Comparison of ENCODE assay signal across 8 cellular contexts in the genomic region with DNA sequence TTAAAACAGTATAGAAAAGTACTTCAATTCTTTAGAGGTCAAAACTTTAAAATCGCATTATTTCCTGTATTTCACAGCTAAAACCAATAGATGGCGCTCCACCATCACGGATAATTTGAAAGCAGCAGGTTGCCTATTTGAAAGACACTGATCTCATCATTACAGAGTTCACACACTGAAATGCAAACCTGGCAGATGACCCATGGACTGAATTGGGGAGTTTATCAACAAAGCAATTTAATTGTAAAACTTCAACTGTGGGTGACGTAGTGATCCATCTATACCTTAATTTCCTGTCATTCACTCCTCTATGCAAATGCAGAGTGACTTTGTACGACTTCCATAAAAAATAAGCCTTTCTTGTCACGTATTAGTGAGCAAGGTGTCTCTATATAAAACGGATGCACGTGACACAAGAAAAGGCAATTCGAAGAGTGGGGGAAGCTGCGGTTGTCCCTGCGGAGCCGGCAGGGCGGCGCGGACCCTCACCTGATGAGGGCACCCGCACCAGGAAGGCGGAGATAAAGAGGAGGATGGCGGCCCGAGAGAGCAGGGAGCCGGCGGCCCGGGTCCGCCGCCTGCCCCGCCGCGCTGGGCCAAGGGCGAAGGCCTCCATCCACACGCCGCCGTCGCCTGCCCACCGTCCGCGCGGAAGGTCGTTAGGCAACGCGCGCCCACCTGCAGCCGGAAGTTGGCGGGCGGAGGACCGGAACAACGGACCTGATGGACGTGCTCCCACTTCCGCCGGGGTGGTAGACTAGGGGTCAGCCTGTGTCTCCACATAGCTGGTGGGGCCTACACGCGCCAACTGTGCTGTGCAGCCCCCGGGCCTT. TPM values are rescaled to one million over a fixed set of nuclear protein-coding genes. Genes with fewer than 3 reads are reported as not detected.
DNase-seq lines count a peak whose midpoint lies in the region; ATAC-seq and TF ChIP-seq lines count a peak whose summit lies in the region.

A gene with protein sequence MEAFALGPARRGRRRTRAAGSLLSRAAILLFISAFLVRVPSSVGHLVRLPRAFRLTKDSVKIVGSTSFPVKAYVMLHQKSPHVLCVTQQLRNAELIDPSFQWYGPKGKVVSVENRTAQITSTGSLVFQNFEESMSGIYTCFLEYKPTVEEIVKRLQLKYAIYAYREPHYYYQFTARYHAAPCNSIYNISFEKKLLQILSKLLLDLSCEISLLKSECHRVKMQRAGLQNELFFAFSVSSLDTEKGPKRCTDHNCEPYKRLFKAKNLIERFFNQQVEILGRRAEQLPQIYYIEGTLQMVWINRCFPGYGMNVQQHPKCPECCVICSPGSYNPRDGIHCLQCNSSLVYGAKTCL (minus strand): TSS at position 668 of the 833 bp plus-strand sequence. CDS start 52 bp downstream, at position 616.

- BruUV-seq in PC-3 (replicated peaks; lab: Mats Ljungman, UMichigan): no TSS peak

- no peak within 1 kb of the TSS for H3K27ac ChIP-seq in PC-3 (ENCODE audit: low read length)

- peak within 1 kb of the TSS; percentile 59; the same call in 1 of the 2 replicates for H2AFZ ChIP-seq in PC-3 (ENCODE audit: low read length)

- H3K79me2 ChIP-seq in PC-3 (ENCODE audit: low read length): no peaks in the 10 kb centered on the region

- H3K4me3 ChIP-seq in PC-3 (ENCODE audit: low read length): peak within 1 kb of the TSS; percentile 51

- intact Hi-C loops in PC-3 (cut with micrococcal nuclease) (loop anchor here (1.0 to 2.0 kb wide), 3 partner anchors 326 to 1276 kb away; no protein-coding TSS in a partner anchor), posterior vena cava (cut with DNase I) (loop anchor here in 1 of 2 donors (5.0 kb wide), 1 partner anchor 1275 kb away; no protein-coding TSS in a partner anchor)

- H3F3A ChIP-seq in PC-3 (ENCODE audit: low read length, unreplicated experiment): no peaks in the 10 kb centered on the region

- H3K9ac ChIP-seq in PC-3 (ENCODE audit: low read length): no peak within 1 kb of the TSS

- CTCF ChIA-PET in PC-3 (lab: Charles Lee): interaction anchor here (0.6 to 1.1 kb wide), 7 partner anchors 112 to 1070 kb away, joined by 3 to 12 read pairs (median 4); no protein-coding TSS in a partner anchor

- POLR2A ChIA-PET in PC-3 (lab: Charles Lee; ENCODE audit: unreplicated experiment): interaction anchor here (0.7 kb wide), 1 partner anchor 519 kb away, joined by 3 read pairs; no protein-coding TSS in a partner anchor

- peak; percentile 73 for ATAC-seq in GM21360 (IDR thresholded peaks at IDR 0.05; ENCODE audit: unreplicated experiment)
- ATAC-seq in HG03575 (IDR thresholded peaks at IDR 0.05; ENCODE audit: extremely low read depth, insufficient number of reproducible peaks, low FRiP score, unreplicated experiment): peak; percentile 57
- ATAC-seq in PC-3: peak; percentile 45; the same call in 1 of the 2 replicates
- ATAC-seq in GM18520 (IDR thresholded peaks at IDR 0.05; ENCODE audit: unreplicated experiment): no peak

- H3K4me2 ChIP-seq in PC-3 (ENCODE audit: low read length): peak within 1 kb of the TSS; percentile 74

- TF ChIP-seq CTCF in PC-3 (conservative IDR thresholded peaks at IDR 0.05; ENCODE audit: low read depth, low read length): peak; percentile 84

- H3K9me3 ChIP-seq in PC-3 (ENCODE audit: low read length): no peaks in the 10 kb centered on the region

- H3K4me1 ChIP-seq in PC-3 (ENCODE audit: insufficient read depth, low read length): no peaks in the 10 kb centered on the region

- H4K20me1 ChIP-seq in PC-3 (ENCODE audit: low read length): no peaks in the 10 kb centered on the region

- H3K27me3 ChIP-seq in PC-3 (ENCODE audit: low read length): peaks cover 25% of the 10 kb centered on the region

- H3K36me3 ChIP-seq in PC-3 (ENCODE audit: low read depth, low read length): no peaks in the 10 kb centered on the region

- peak; percentile 33 for DNase-seq in D341Med (ENCODE audit: low spot score)
- DNase-seq in PC-3: peak; percentile 67
- peak; percentile 20 for DNase-seq in activated gamma-delta T cell (lab: John Stamatoyannopoulos, UW)
- DNase-seq in globus pallidus (ENCODE audit: low spot score): peak; percentile 51
- DNase-seq in posterior vena cava (ENCODE audit: low spot score): peak; percentile 76

- no peaks in the 10 kb centered on the region for H3K9me2 ChIP-seq in PC-3 (replicated peaks; ENCODE audit: low read length)

RNA-seq across cellular contexts. Expression of the gene that starts here (rescaled TPM):
- not detected in 2 replicates for total RNA-seq in PC-3 (2014; rRNA removed)
- total RNA-seq in posterior vena cava: not detected

Comparison
In these comparisons a context has a peak if more than half of its experiments do, and no peak if none do; other contexts are left out.
1. Peak in DNase-seq, ATAC-seq, H3K4me3 ChIP-seq and H3K4me2 ChIP-seq in PC-3; RNA of the gene not detected or under 1 TPM.
2. Peak in DNase-seq in posterior vena cava; RNA of the gene not detected or under 1 TPM.
3. DNase-seq: peak in every context shown above with its lines; median percentile 76 in posterior vena cava; 67 in PC-3; 51 in globus pallidus; 33 in D341Med; 20 in activated gamma-delta T cell.